In genomic region chr18:32092422-32093105, GRCh38 we compare ENCODE assay signal across 8 cellular contexts. TPM values are rescaled to one million over a fixed set of nuclear protein-coding genes. Genes with fewer than 3 reads are reported as not detected.
DNase-seq lines count a peak whose midpoint lies in the region; ATAC-seq and TF ChIP-seq lines count a peak whose summit lies in the region.

No MANE protein-coding gene starts in this region.

- H3K9me3 ChIP-seq in right cardiac atrium (ENCODE audit: control insufficient read depth, low read length): no peaks in the 10 kb centered on the region
- no peaks in the 10 kb centered on the region for H3K9me3 ChIP-seq in uterus

- H3K27ac ChIP-seq in angular gyrus (ENCODE audit: low read depth, low read length): peak overlapping the region; percentile 98
- H3K27ac ChIP-seq in right cardiac atrium (ENCODE audit: low read length): peak overlapping the region; percentile 100
- peak overlapping the region; percentile 99 for H3K27ac ChIP-seq in uterus

- H3K4me3 ChIP-seq in right cardiac atrium (ENCODE audit: low read length) (peak overlapping the region; percentile 94), uterus (peak overlapping the region; percentile 82 to 88)

- H3K27me3 Mint-ChIP-seq in T-helper 1 cell treated with Interleukin-12 subunit alpha and Interleukin-12 subunit beta and Interleukin-4 antibody, amounts not matched to agents 30 μg/mL and 1 μg/mL, for 36 hours (ENCODE audit: low read depth): no peaks in the 10 kb centered on the region

- no peaks in the 10 kb centered on the region for H3K9me3 Mint-ChIP-seq in T-helper 1 cell treated with Interleukin-12 subunit alpha and Interleukin-12 subunit beta and Interleukin-4 antibody, amounts not matched to agents 30 μg/mL and 1 μg/mL, for 36 hours

- under 1% methylated on average over 77 of the region's 77 CpGs for whole genome bisulfite sequencing in right cardiac atrium

- peak overlapping the region; percentile 93 for H3K4me3 Mint-ChIP-seq in T-helper 1 cell treated with Interleukin-12 subunit alpha and Interleukin-12 subunit beta and Interleukin-4 antibody, amounts not matched to agents 30 μg/mL and 1 μg/mL, for 36 hours

- peak; percentile 61 to 71 for TF ChIP-seq POLR2A in uterus (IDR thresholded peaks at IDR 0.05)

- intact Hi-C loops in right cardiac atrium (cut with DNase I): loop anchor here in 2 of 4 donors (2.0 to 10.0 kb wide), 2 partner anchors 148 to 150 kb away; partner anchors contain the start of gene TRAPPC8 (in 2 of the 2)
- intact Hi-C loops in uterus (cut with DNase I; ENCODE audit: low total_unique reads): no loop called here

- no peaks in the 10 kb centered on the region for H3K36me3 ChIP-seq in uterus

- peaks cover 40% of the 10 kb centered on the region for H3K4me1 Mint-ChIP-seq in T-helper 1 cell treated with Interleukin-12 subunit alpha and Interleukin-12 subunit beta and Interleukin-4 antibody, amounts not matched to agents 30 μg/mL and 1 μg/mL, for 36 hours (ENCODE audit: low read depth)

- ATAC-seq in GM18498 (IDR thresholded peaks at IDR 0.05; ENCODE audit: unreplicated experiment) (peak; percentile 87), HG02885 (IDR thresholded peaks at IDR 0.05; ENCODE audit: poor library complexity, unreplicated experiment) (peak; percentile 81), right cardiac atrium (peak; percentile 99 to 100)

- H3K36me3 Mint-ChIP-seq in T-helper 1 cell treated with Interleukin-12 subunit alpha and Interleukin-12 subunit beta and Interleukin-4 antibody, amounts not matched to agents 30 μg/mL and 1 μg/mL, for 36 hours (ENCODE audit: low read depth): peaks cover 34% of the 10 kb centered on the region

- peak in 1 of 4 experiments; percentile 3 for TF ChIP-seq CTCF in uterus (IDR thresholded peaks at IDR 0.05)

- peak; percentile 81 for DNase-seq in NCI-H1694 (lab: John Stamatoyannopoulos, UW)
- DNase-seq in right cardiac atrium: peak; percentile 99 to 100 (median 100)
- peak; percentile 89 for DNase-seq in pulmonary artery endothelial cell (ENCODE audit: low read depth, low spot score)
- DNase-seq in uterus: peak; percentile 99 to 100

- H3K27me3 ChIP-seq in right cardiac atrium (ENCODE audit: control insufficient read depth, insufficient read depth) (no peaks in the 10 kb centered on the region), uterus (no peaks in the 10 kb centered on the region)

- peak overlapping the region; percentile 95 for H3K27ac Mint-ChIP-seq in T-helper 1 cell treated with Interleukin-12 subunit alpha and Interleukin-12 subunit beta and Interleukin-4 antibody, amounts not matched to agents 30 μg/mL and 1 μg/mL, for 36 hours

- no peaks in the 10 kb centered on the region for H3K4me1 ChIP-seq in right cardiac atrium (ENCODE audit: control insufficient read depth, insufficient read depth, low read length)
- no peaks in the 10 kb centered on the region for H3K4me1 ChIP-seq in uterus

RNA-seq across cellular contexts. Expression of gene RNF138, which starts 0.9 kb away (rescaled TPM):
- total RNA-seq in right cardiac atrium (10 to 100 TPM; 12.7 to 15.7 (median 13.3) TPM), pulmonary artery endothelial cell (37.1 and 46.1 TPM in 2 replicates), uterus (10 to 100 TPM; 23.8 to 94.8 (median 38.7) TPM)
- 6.4 TPM for polyA plus RNA-seq in right cardiac atrium

Comparison
In these comparisons a context has a peak if more than half of its experiments do, and no peak if none do; other contexts are left out.
1. Peak in every context shown above with its lines: DNase-seq, ATAC-seq, H3K4me3 ChIP-seq and H3K27ac ChIP-seq.